8 cellular contexts compared by ENCODE assay signal in the genomic region with DNA sequence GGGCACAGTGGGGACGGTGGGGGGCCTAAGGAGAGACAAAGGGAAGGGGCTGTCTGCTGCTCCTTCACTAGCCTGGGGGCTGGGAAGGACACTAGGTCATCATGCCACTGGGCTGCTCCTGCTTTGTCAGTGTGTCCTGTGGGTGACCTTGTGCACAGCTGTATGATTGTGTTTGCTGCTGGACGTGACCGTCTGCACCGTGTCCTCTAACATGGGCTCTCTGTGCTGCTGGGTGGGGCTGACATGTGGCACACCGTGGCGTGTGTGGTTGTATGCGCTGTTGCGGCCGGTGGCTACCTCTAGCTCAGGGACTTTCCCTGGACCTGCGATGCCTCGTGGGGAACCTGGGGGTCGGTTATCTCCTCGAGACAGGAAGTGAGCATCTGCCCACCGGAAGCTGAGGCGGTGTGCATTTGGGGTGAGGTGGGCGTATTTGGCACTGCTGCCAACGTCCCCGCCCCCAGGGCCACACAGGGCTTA. TPM values are rescaled to one million over a fixed set of nuclear protein-coding genes. Genes with fewer than 3 reads are reported as not detected.
DNase-seq lines count a peak whose midpoint lies in the region; ATAC-seq and TF ChIP-seq lines count a peak whose summit lies in the region.

No MANE protein-coding gene starts in this region.

- peak; percentile 68 for TF ChIP-seq POLR2A in Raji (IDR thresholded peaks at IDR 0.05; ENCODE audit: insufficient read depth, low read depth, low read length)

- DNase-seq in cardiac muscle cell (ENCODE audit: low read depth in 1 of 2, low spot score in 1 of 2) = peak in 1 of 2 donors; percentile 44
- DNase-seq in cardiac septum (ENCODE audit: low spot score) = no peak
- DNase-seq in stimulated activated CD4-positive, alpha-beta T cell treated with anti-CD3 and anti-CD28 coated beads, Interleukin-15, amount 100 ng/mL, for 1 hour (ENCODE audit: low read depth in 1 of 2, low spot score in 1 of 2) = peak; percentile 26 to 37
- no peak for DNase-seq in GDM1 (lab: John Stamatoyannopoulos, UW)
- no peak for DNase-seq in LoVo (ENCODE audit: low spot score)

- peaks cover 49% of the 10 kb centered on the region for H3K4me1 Mint-ChIP-seq in activated naive CD8-positive, alpha-beta T cell (ENCODE audit: low read depth)

- no peaks in the 10 kb centered on the region for H3K27me3 ChIP-seq in cardiac muscle cell

- no peak overlapping the region for H3K4me3 ChIP-seq in cardiac muscle cell

- H3K27ac Mint-ChIP-seq in activated naive CD8-positive, alpha-beta T cell = peak overlapping the region; percentile 93

- peak overlapping the region; percentile 95 for H3K4me3 Mint-ChIP-seq in activated naive CD8-positive, alpha-beta T cell

- no peaks in the 10 kb centered on the region for H3K36me3 ChIP-seq in cardiac muscle cell

- no peaks in the 10 kb centered on the region for H3K36me3 Mint-ChIP-seq in activated naive CD8-positive, alpha-beta T cell

- H3K27ac ChIP-seq in cardiac muscle cell = peak overlapping the region; percentile 64

- no peaks in the 10 kb centered on the region for H3K9me3 ChIP-seq in cardiac muscle cell (ENCODE audit: low read depth)

- intact Hi-C loops in cardiac septum (cut with DNase I) = no loop called here

- peaks cover 15% of the 10 kb centered on the region for H3K4me1 ChIP-seq in cardiac muscle cell (ENCODE audit: low read depth)

- TF ChIP-seq CTCF in cardiac muscle cell (IDR thresholded peaks at IDR 0.05; ENCODE audit: low read depth, low read length) = no peak

- H3K27me3 Mint-ChIP-seq in activated naive CD8-positive, alpha-beta T cell = no peaks in the 10 kb centered on the region

- no peaks in the 10 kb centered on the region for H3K9me3 Mint-ChIP-seq in activated naive CD8-positive, alpha-beta T cell (ENCODE audit: low read depth)

- no peak for ATAC-seq in HG03159 (IDR thresholded peaks at IDR 0.05; ENCODE audit: unreplicated experiment)

RNA-seq across cellular contexts. Expression of a gene that starts 3.1 kb away (rescaled TPM):
- total RNA-seq in cardiac muscle cell = 11.6 and 13.7 TPM in 2 replicates
- 5.7 and 6.1 TPM in 2 replicates for polyA plus RNA-seq in cardiac muscle cell
- total RNA-seq in cardiac septum = 2.0 TPM

RNA-seq across cellular contexts. Expression of a gene that starts 14.4 kb away (rescaled TPM):
- 49.7 and 58.8 TPM in 2 replicates for total RNA-seq in cardiac muscle cell
- 57.2 and 58.2 TPM in 2 replicates for polyA plus RNA-seq in cardiac muscle cell
- 38.3 TPM for total RNA-seq in cardiac septum

RNA-seq across cellular contexts. Expression of a gene that starts 37.2 kb away (rescaled TPM):
- total RNA-seq in cardiac muscle cell (270 and 391 TPM in 2 replicates), cardiac septum (77.2 TPM)
- polyA plus RNA-seq in cardiac muscle cell = 232 and 239 TPM in 2 replicates

Comparison
In these comparisons a context has a peak if more than half of its experiments do, and no peak if none do; other contexts are left out.
1. DNase-seq: peak in stimulated activated CD4-positive, alpha-beta T cell treated with anti-CD3 and anti-CD28 coated beads, Interleukin-15, amount 100 ng/mL, for 1 hour (2 of 2); none in cardiac septum (single experiment), GDM1 (single experiment) and LoVo (single experiment).